9 cellular contexts compared by ENCODE assay signal in genomic region chr9:91415290-91415689, GRCh38. TPM values are rescaled to one million over a fixed set of nuclear protein-coding genes. Genes with fewer than 3 reads are reported as not detected.
DNase-seq lines count a peak whose midpoint lies in the region; ATAC-seq, FAIRE-seq and TF ChIP-seq lines count a peak whose summit lies in the region.
"Had no signal": no experiment of that assay in that cellular context is flagged by ENCODE, and none has a peak within 500 bp of the region (broad histone marks: within the 10 kb centered on the region; RNA-seq: fewer than 3 reads in every experiment).

No MANE protein-coding gene starts in this region.

- no peaks in the 10 kb centered on the region for H3K9me3 ChIP-seq in hepatocyte (ENCODE audit: low read depth)

- H3K79me2 ChIP-seq in hepatocyte: peaks cover 98% of the 10 kb centered on the region

- peak; percentile 68 for DNase-seq in GM10248 (ENCODE audit: extremely low spot score)
- DNase-seq in hepatocyte (ENCODE audit: low spot score): no peak
- no peak for DNase-seq in HTR-8/SVneo (ENCODE audit: insufficient read length, low spot score)
- DNase-seq in coronary artery (ENCODE audit: low spot score): no peak
- no peak for DNase-seq in erythroblast (lab: John Stamatoyannopoulos, UW)
- DNase-seq: COR-L47 had no signal

- H3K27me3 ChIP-seq in hepatocyte: no peaks in the 10 kb centered on the region

- no peaks in the 10 kb centered on the region for H3K36me3 ChIP-seq in hepatocyte (replicated peaks; ENCODE audit: insufficient read depth, low read depth)

- no peak overlapping the region for H2AFZ ChIP-seq in hepatocyte

- no peaks in the 10 kb centered on the region for H3K9me2 ChIP-seq in hepatocyte (replicated peaks; ENCODE audit: insufficient read depth)

- no peak for TF ChIP-seq CTCF in GM10248 (IDR thresholded peaks at IDR 0.05; ENCODE audit: control extremely low read depth, extremely low read depth, low read depth, missing control alignments)
- no peak for TF ChIP-seq CTCF in VCaP (conservative IDR thresholded peaks at IDR 0.05)
- no peak for TF ChIP-seq CTCF in hepatocyte (IDR thresholded peaks at IDR 0.05; ENCODE audit: poor library complexity)
- no peak for TF ChIP-seq CTCF in coronary artery (IDR thresholded peaks at IDR 0.05)

- peaks cover 92% of the 10 kb centered on the region for H4K20me1 ChIP-seq in hepatocyte (ENCODE audit: insufficient read depth, poor library complexity, severe bottlenecking)

- ATAC-seq in GM19397 (IDR thresholded peaks at IDR 0.05; ENCODE audit: unreplicated experiment) (peak; percentile 80), HG03095 (IDR thresholded peaks at IDR 0.05; ENCODE audit: unreplicated experiment) (peak; percentile 83)

- no peak for TF ChIP-seq POLR2A in erythroblast (IDR thresholded peaks at IDR 0.05; ENCODE audit: low read length)

- H3K4me2 ChIP-seq in hepatocyte: no peak overlapping the region

- no peak for FAIRE-seq in HTR-8/SVneo (lab: Jason Lieb, UNC)

- POLR2A ChIA-PET in GM10248 (lab: Yijun Ruan, JAX): no interaction called here

- peak overlapping the region; percentile 72; the same call in 1 of the 2 replicates for H3K27ac ChIP-seq in VCaP
- H3K27ac ChIP-seq in hepatocyte: no peak overlapping the region
- no peak overlapping the region for H3K27ac ChIP-seq in coronary artery

- no peak overlapping the region for H3K4me3 ChIP-seq in hepatocyte
- H3K4me3 ChIP-seq in coronary artery: no peak overlapping the region

- H3K4me1 ChIP-seq in hepatocyte (ENCODE audit: insufficient read depth): peaks cover 33% of the 10 kb centered on the region

- CTCF ChIA-PET in GM10248 (lab: Yijun Ruan, JAX): interaction anchor here (1.7 kb wide), 1 partner anchor 11 kb away, joined by 4 read pairs; no protein-coding TSS in a partner anchor

- WGBS in hepatocyte (ENCODE audit: low lambda C conversion rate, missing lambda C conversion rate): 98% methylated on average over 3 of the region's 3 CpGs

RNA-seq across cellular contexts. Expression of gene NFIL3, which starts 8.3 kb away (rescaled TPM):
- total RNA-seq in hepatocyte: 69.6 and 71.4 TPM in 2 replicates
- 90.7 and 99.6 TPM in 2 replicates for polyA plus RNA-seq in hepatocyte

RNA-seq across cellular contexts. Expression of gene AUH, which starts 53.6 kb away (rescaled TPM):
- 25.0 and 30.2 TPM in 2 replicates for total RNA-seq in hepatocyte
- polyA plus RNA-seq in hepatocyte: 19.5 and 20.3 TPM in 2 replicates
